ENCODE assay signal across 10 cellular contexts in the genomic region with DNA sequence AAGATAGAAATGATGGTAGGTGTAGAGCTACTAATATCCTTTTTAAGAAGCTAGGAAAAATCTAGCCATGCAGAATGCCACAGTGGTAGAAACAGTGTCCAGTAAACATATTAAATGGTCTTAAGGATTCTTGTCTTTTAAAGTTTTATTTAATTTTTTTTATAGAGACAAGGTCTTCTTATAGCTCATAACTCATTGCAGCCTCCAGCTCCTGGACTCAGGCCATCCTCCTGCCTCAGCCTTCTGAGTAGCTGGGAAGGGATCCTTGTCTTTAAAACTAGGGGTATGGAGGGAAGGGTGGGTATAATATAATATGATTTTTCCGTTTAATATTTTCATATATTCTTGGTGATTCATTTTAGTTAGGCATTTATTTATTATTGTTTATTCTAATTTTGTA. TPM values are rescaled to one million over a fixed set of nuclear protein-coding genes. Genes with fewer than 3 reads are reported as not detected.
DNase-seq lines count a peak whose midpoint lies in the region; ATAC-seq, FAIRE-seq and TF ChIP-seq lines count a peak whose summit lies in the region.
"Had no signal": no experiment of that assay in that cellular context is flagged by ENCODE, and none has a peak within 500 bp of the region (broad histone marks: within the 10 kb centered on the region; RNA-seq: fewer than 3 reads in every experiment).

No MANE protein-coding gene starts in this region.

- H3K79me2 ChIP-seq in astrocyte (ENCODE audit: insufficient read depth, low read length), result peaks cover 83% of the 10 kb centered on the region

- H4K20me1 ChIP-seq in astrocyte (ENCODE audit: insufficient read depth, low read length), result peaks cover 67% of the 10 kb centered on the region

- H3K27me3 Mint-ChIP-seq in astrocyte (ENCODE audit: low read depth, unreplicated experiment), result no peaks in the 10 kb centered on the region
- H3K27me3 Mint-ChIP-seq: stimulated activated naive B cell treated with anti-CD40 and anti-IgM and Interleukin-4, amounts not matched to agents 10 μg/mL and 1 μg/mL and 100 μg/mL, for 72 hours had no signal

- H3K4me1 ChIP-seq in HUES64 (ENCODE audit: insufficient read depth, low read length), result peaks cover 11% of the 10 kb centered on the region
- peaks cover 8% of the 10 kb centered on the region for H3K4me1 ChIP-seq in astrocyte (ENCODE audit: insufficient read depth, low read length)
- no peaks in the 10 kb centered on the region for H3K4me1 ChIP-seq in mesodermal cell (ENCODE audit: control insufficient read depth, insufficient read depth, low read length, poor library complexity, severe bottlenecking)

- no peaks in the 10 kb centered on the region for H3K9me3 Mint-ChIP-seq in astrocyte (ENCODE audit: unreplicated experiment)
- H3K9me3 Mint-ChIP-seq: stimulated activated naive B cell treated with anti-CD40 and anti-IgM and Interleukin-4, amounts not matched to agents 10 μg/mL and 1 μg/mL and 100 μg/mL, for 72 hours had no signal

- H3K27ac ChIP-seq in AG04450 (ENCODE audit: low read depth, low read length) (no peak overlapping the region), HUES64 (ENCODE audit: low read depth, low read length) (no peak overlapping the region), astrocyte (ENCODE audit: low read depth, low read length) (peak overlapping the region; percentile 89), mesodermal cell (ENCODE audit: low read depth, low read length, severe bottlenecking) (no peak overlapping the region)

- TF ChIP-seq CTCF in AG04450 (IDR thresholded peaks at IDR 0.05; ENCODE audit: low read depth, low read length) (no peak), astrocyte (IDR thresholded peaks at IDR 0.05; ENCODE audit: insufficient read depth, low read depth, low read length) (no peak)

- POLR2A ChIA-PET in AG04450 (lab: Yijun Ruan, JAX), result interaction anchor here (0.5 to 2.3 kb wide), 4 partner anchors 9 to 27 kb away, joined by 3 to 5 read pairs (median 4); no protein-coding TSS in a partner anchor

- H2AFZ ChIP-seq in astrocyte (ENCODE audit: low read depth, low read length), result no peak overlapping the region

- H3K36me3 ChIP-seq in HUES64 (ENCODE audit: insufficient read depth, low read length) (peaks cover 48% of the 10 kb centered on the region), astrocyte (ENCODE audit: insufficient read depth, low read length) (peaks cover 18% of the 10 kb centered on the region), mesodermal cell (ENCODE audit: control insufficient read depth, insufficient read depth, low read length) (peaks cover 44% of the 10 kb centered on the region)

- peak overlapping the region; percentile 99 for H3K4me3 Mint-ChIP-seq in astrocyte (ENCODE audit: unreplicated experiment)

- H3K9me3 ChIP-seq in AG04450 (ENCODE audit: control insufficient read depth, insufficient read depth, low read length) (no peaks in the 10 kb centered on the region), HUES64 (ENCODE audit: insufficient read depth, low read depth, low read length) (no peaks in the 10 kb centered on the region), astrocyte (ENCODE audit: insufficient read depth, low read depth, low read length) (no peaks in the 10 kb centered on the region), mesodermal cell (ENCODE audit: control insufficient read depth, low read length) (no peaks in the 10 kb centered on the region)

- H3K4me2 ChIP-seq in astrocyte (ENCODE audit: low read length), result peak overlapping the region; percentile 92

- FAIRE-seq in astrocyte (lab: Jason Lieb, UNC), result no peak

- ATAC-seq in GM21528 (IDR thresholded peaks at IDR 0.05; ENCODE audit: low FRiP score, unreplicated experiment) (no peak), GM19452 (IDR thresholded peaks at IDR 0.05; ENCODE audit: unreplicated experiment) (no peak)
- ATAC-seq: stimulated activated naive B cell treated with anti-CD40 and anti-IgM and Interleukin-4, amounts not matched to agents 10 μg/mL and 1 μg/mL and 100 μg/mL, for 72 hours had no signal

- H3K4me3 ChIP-seq in AG04450 (ENCODE audit: low read depth, low read length), result peak overlapping the region; percentile 79; the same call in 1 of the 2 replicates
- peak overlapping the region; percentile 95; the same call in 1 of the 2 replicates for H3K4me3 ChIP-seq in HUES64 (ENCODE audit: low read length)
- peak overlapping the region; percentile 90 for H3K4me3 ChIP-seq in astrocyte (ENCODE audit: insufficient read depth, low read depth, low read length)
- peak overlapping the region; percentile 91 for H3K4me3 ChIP-seq in mesodermal cell (ENCODE audit: extremely low read depth, insufficient read depth, low read length, poor library complexity, severe bottlenecking)

- no peak overlapping the region for H3K9ac ChIP-seq in HUES64 (ENCODE audit: low read depth, low read length)
- no peak overlapping the region for H3K9ac ChIP-seq in astrocyte (ENCODE audit: low read length)

- H3K27me3 ChIP-seq in AG04450 (ENCODE audit: control insufficient read depth, insufficient read depth, low read length), result no peaks in the 10 kb centered on the region
- no peaks in the 10 kb centered on the region for H3K27me3 ChIP-seq in HUES64 (ENCODE audit: insufficient read depth, low read length)
- no peaks in the 10 kb centered on the region for H3K27me3 ChIP-seq in astrocyte (ENCODE audit: insufficient read depth, low read length)

- no CpG with 5 or more reads among the region's 1 CpG for WGBS in HUES64
- WGBS in mesodermal cell (ENCODE audit: insufficient coverage in 2 of 2), 2 experiments, result no CpG with 5 or more reads among the region's 1 CpG

- H3K4me1 Mint-ChIP-seq in astrocyte (ENCODE audit: low read depth, unreplicated experiment), result peaks cover 10% of the 10 kb centered on the region

- DNase-seq in AG04450 (ENCODE audit: low read depth, low spot score), result no peak
- DNase-seq in astrocyte (ENCODE audit: low read depth), result no peak
- DNase-seq in NCI-H1417 treated with DMSO at 0.1 percent for 48 hours (lab: John Stamatoyannopoulos, UW), result no peak
- no peak for DNase-seq in CD1c-positive myeloid dendritic cell (ENCODE audit: extremely low spot score)
- DNase-seq: NCI-H2171; stimulated activated naive B cell treated with anti-CD40 and anti-IgM and Interleukin-4, amounts not matched to agents 10 μg/mL and 1 μg/mL and 100 μg/mL, for 72 hours had no signal

- peak overlapping the region; percentile 73 for H3K27ac Mint-ChIP-seq in astrocyte (ENCODE audit: unreplicated experiment)
- H3K27ac Mint-ChIP-seq: stimulated activated naive B cell treated with anti-CD40 and anti-IgM and Interleukin-4, amounts not matched to agents 10 μg/mL and 1 μg/mL and 100 μg/mL, for 72 hours had no signal

- CTCF ChIA-PET in AG04450 (lab: Charles Lee), result interaction anchor here (2.4 kb wide), 1 partner anchor 9 kb away, joined by 9 read pairs; no protein-coding TSS in a partner anchor

- H3K36me3 Mint-ChIP-seq in astrocyte (ENCODE audit: low read depth, unreplicated experiment), result peaks cover 22% of the 10 kb centered on the region

RNA-seq across cellular contexts. Expression of gene TMEM165, which starts 3.8 kb away (rescaled TPM):
- polyA plus RNA-seq in AG04450 (2011; rRNA removed), result 134 and 146 TPM in 2 replicates
- 170 and 176 TPM in 2 replicates for polyA minus RNA-seq in AG04450 (2011; rRNA and poly(A)+ RNA removed)
- 57.2 TPM for polyA plus RNA-seq in HUES64 (2013, experiment 1 of 2)
- polyA plus RNA-seq in HUES64 (2013, experiment 2 of 2), result 55.2 TPM
- 128 and 130 TPM in 2 replicates for total RNA-seq in astrocyte
- 76.6 TPM for polyA plus RNA-seq in mesodermal cell (2013, experiment 1 of 2)
- polyA plus RNA-seq in mesodermal cell (2013, experiment 2 of 2), result 71.7 TPM

RNA-seq across cellular contexts. Expression of gene SRD5A3, which starts 53.5 kb away (rescaled TPM):
- polyA plus RNA-seq in AG04450 (2011; rRNA removed), result 13.2 and 15.8 TPM in 2 replicates
- polyA minus RNA-seq in AG04450 (2011; rRNA and poly(A)+ RNA removed), result 7.7 and 9.3 TPM in 2 replicates
- 23.6 TPM for polyA plus RNA-seq in HUES64 (2013, experiment 1 of 2)
- polyA plus RNA-seq in HUES64 (2013, experiment 2 of 2), result 23.1 TPM
- 39.5 and 43.8 TPM in 2 replicates for total RNA-seq in astrocyte
- polyA plus RNA-seq in mesodermal cell (2013, experiment 1 of 2), result 22.1 TPM
- 16.7 TPM for polyA plus RNA-seq in mesodermal cell (2013, experiment 2 of 2)
